ENCODE assay signal across 22 cellular contexts in the genomic region with DNA sequence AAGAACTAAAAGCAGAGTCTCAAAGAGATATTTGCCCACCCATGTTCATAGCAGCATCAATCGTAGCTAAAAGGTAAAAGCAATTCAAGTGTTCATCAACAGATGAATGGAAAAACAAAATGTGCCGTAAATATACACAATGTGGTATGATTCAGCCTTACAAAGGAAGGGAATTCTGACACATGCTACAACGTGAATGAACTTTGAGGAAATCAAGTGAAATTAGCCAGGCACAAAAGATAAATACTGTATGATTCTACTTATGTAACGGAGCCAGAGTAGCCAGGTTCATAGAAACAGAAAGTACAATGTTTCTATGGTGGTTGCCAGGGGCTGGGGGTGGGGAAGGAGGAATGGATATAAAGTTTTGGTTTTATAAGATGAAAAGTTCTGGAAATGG. TPM values are rescaled to one million over a fixed set of nuclear protein-coding genes. Genes with fewer than 3 reads are reported as not detected.
DNase-seq lines count a peak whose midpoint lies in the region; ATAC-seq and TF ChIP-seq lines count a peak whose summit lies in the region.
"Had no signal": no experiment of that assay in that cellular context is flagged by ENCODE, and none has a peak within 500 bp of the region (broad histone marks: within the 10 kb centered on the region; RNA-seq: fewer than 3 reads in every experiment).

No MANE protein-coding gene starts in this region.

- DNase-seq in M059J (ENCODE audit: low read depth) = peak; percentile 61
- no peak for DNase-seq in coronary artery (ENCODE audit: low spot score)
- peak; percentile 36 to 59 for DNase-seq in foreskin keratinocyte
- no peak for DNase-seq in thoracic aorta (ENCODE audit: low spot score)
- DNase-seq in activated effector memory CD4-positive, alpha-beta T cell treated with Interleukin-2 at 50 U/mL for 16 hours = no peak
- DNase-seq: activated CD4-positive, alpha-beta memory T cell treated with anti-CD3 and anti-CD28 coated beads for 36 hours; AML-193; amygdala; Calu3; dorsolateral prefrontal cortex; GF-D8; immature natural killer cell; NCI-H1930; NCI-H510A treated with DMSO at 0.1 percent for 48 hours; OCI-M1; stimulated activated CD4-positive, alpha-beta T cell treated with anti-CD3 and anti-CD28 coated beads, Interleukin-4, amount 100 ng/mL, for 24 hours had no signal

- H3K4me1 ChIP-seq in foreskin keratinocyte (peaks cover 12% of the 10 kb centered on the region), thoracic aorta (ENCODE audit: control insufficient read depth in 1 of 2, low read depth in 2 of 2) (peaks cover 47 to 55% of the 10 kb centered on the region in 2 donors)
- H3K4me1 ChIP-seq: neural progenitor cell had no signal

- no peaks in the 10 kb centered on the region for H3K27me3 ChIP-seq in foreskin keratinocyte
- no peaks in the 10 kb centered on the region for H3K27me3 ChIP-seq in thoracic aorta (replicated peaks; ENCODE audit: insufficient read depth)
- H3K27me3 ChIP-seq: dorsolateral prefrontal cortex, neural progenitor cell had no signal

- H3K4me3 ChIP-seq in coronary artery (no peak overlapping the region), thoracic aorta (peak overlapping the region; percentile 27)
- H3K4me3 ChIP-seq: dorsolateral prefrontal cortex, neural progenitor cell had no signal

- H3K27ac ChIP-seq in coronary artery = peak overlapping the region; percentile 53 to 59
- no peak overlapping the region for H3K27ac ChIP-seq in foreskin keratinocyte
- H3K27ac ChIP-seq in thoracic aorta = peak overlapping the region; percentile 85 to 94
- H3K27ac ChIP-seq: dorsolateral prefrontal cortex, neural progenitor cell had no signal

- H3K36me3 ChIP-seq in thoracic aorta = no peaks in the 10 kb centered on the region
- H3K36me3 ChIP-seq: neural progenitor cell had no signal

- H3K9me3 ChIP-seq in thoracic aorta = no peaks in the 10 kb centered on the region

- ATAC-seq in foreskin keratinocyte (peak; percentile 25), thoracic aorta (ENCODE audit: insufficient number of reproducible peaks, low FRiP score, low read depth) (no peak), GM21423 (IDR thresholded peaks at IDR 0.05; ENCODE audit: unreplicated experiment) (no peak), GM21723 (IDR thresholded peaks at IDR 0.05; ENCODE audit: unreplicated experiment) (no peak), GM21526 (IDR thresholded peaks at IDR 0.05; ENCODE audit: low FRiP score, unreplicated experiment) (no peak)
- ATAC-seq: right cardiac atrium, SK-N-SH treated with all-trans-retinoic acid at 6 μM for 48 hours had no signal

- TF ChIP-seq CTCF in coronary artery (IDR thresholded peaks at IDR 0.05) (no peak), foreskin keratinocyte (conservative IDR thresholded peaks at IDR 0.05) (no peak), thoracic aorta (IDR thresholded peaks at IDR 0.05) (no peak)

RNA-seq across cellular contexts. Expression of gene IL34, which starts 57.8 kb away (rescaled TPM):
- 0.86 TPM in 1 of 2 replicates, not detected in the other for total RNA-seq in M059J (2014; rRNA removed; shearing (Covaris generic))
- 0.11 and 0.17 TPM in 2 replicates for total RNA-seq in foreskin keratinocyte
- polyA plus RNA-seq in foreskin keratinocyte = 0.13 and 0.19 TPM in 2 replicates
- total RNA-seq in thoracic aorta = 10 to 100 TPM; 11.9 to 55.6 TPM
- total RNA-seq: activated CD4-positive, alpha-beta memory T cell treated with anti-CD3 and anti-CD28 coated beads for 36 hours had no signal
- polyA plus RNA-seq: immature natural killer cell had no signal

Comparison
In these comparisons a context has a peak if more than half of its experiments do, and no peak if none do; other contexts are left out.
1. DNase-seq: peak in M059J (single experiment) and foreskin keratinocyte (2 of 2); none in coronary artery (single experiment), thoracic aorta (single experiment) and activated effector memory CD4-positive, alpha-beta T cell treated with Interleukin-2 at 50 U/mL for 16 hours (single experiment).